ENCODE assay signal across 24 cellular contexts in genomic region chr12:22029991-22030390, GRCh38.
"Had no signal": no experiment of that assay in that cellular context is flagged by ENCODE, and none has a peak within 500 bp of the region (broad histone marks: within the 10 kb centered on the region; RNA-seq: fewer than 3 reads in every experiment).

No MANE protein-coding gene starts in this region.

- H3K4me3 ChIP-seq: coronary artery, esophagus squamous epithelium, lower lobe of right lung, ovary, right lobe of liver, vagina had no signal

- DNase-seq: dermis blood vessel endothelial cell; effector memory CD4-positive, alpha-beta T cell; esophagus squamous epithelium; glutamatergic neuron; hypothalamus; immature natural killer cell; islet precursor cell; kidney glomerular epithelial cell; left ventricle myocardium superior; lower lobe of right lung; naive thymus-derived CD8-positive, alpha-beta T cell; nephron progenitor cell; occipital lobe; ovary; posterior cingulate gyrus; retina; right lobe of liver; small intestine; stimulated activated CD4-positive, alpha-beta T cell treated with anti-CD3 and anti-CD28 coated beads, Interleukin-15, amount 100 ng/mL, for 24 hours; stimulated activated CD4-positive, alpha-beta T cell treated with anti-CD3 and anti-CD28 coated beads, Interleukin-2, amount 100 ng/mL, for 48 hours; stimulated activated naive B cell treated with anti-CD40 and anti-IgM and Interleukin-4, amounts not matched to agents 10 μg/mL and 1 μg/mL and 100 μg/mL, for 72 hours; trophoblast cell had no signal

- H3K9me3 ChIP-seq: esophagus squamous epithelium, lower lobe of right lung, ovary, right lobe of liver, vagina had no signal

- H3K27me3 ChIP-seq: esophagus squamous epithelium, ovary, right lobe of liver, vagina had no signal

- H3K36me3 ChIP-seq: esophagus squamous epithelium, lower lobe of right lung, ovary, right lobe of liver, vagina had no signal

- H3K27ac ChIP-seq: coronary artery, esophagus squamous epithelium, lower lobe of right lung, ovary, right lobe of liver, vagina had no signal

- ATAC-seq: left ventricle myocardium superior; lower lobe of right lung; naive thymus-derived CD8-positive, alpha-beta T cell; right lobe of liver; stimulated activated naive B cell treated with anti-CD40 and anti-IgM and Interleukin-4, amounts not matched to agents 10 μg/mL and 1 μg/mL and 100 μg/mL, for 72 hours had no signal
